ENCODE assay signal across 22 cellular contexts in the genomic region with DNA sequence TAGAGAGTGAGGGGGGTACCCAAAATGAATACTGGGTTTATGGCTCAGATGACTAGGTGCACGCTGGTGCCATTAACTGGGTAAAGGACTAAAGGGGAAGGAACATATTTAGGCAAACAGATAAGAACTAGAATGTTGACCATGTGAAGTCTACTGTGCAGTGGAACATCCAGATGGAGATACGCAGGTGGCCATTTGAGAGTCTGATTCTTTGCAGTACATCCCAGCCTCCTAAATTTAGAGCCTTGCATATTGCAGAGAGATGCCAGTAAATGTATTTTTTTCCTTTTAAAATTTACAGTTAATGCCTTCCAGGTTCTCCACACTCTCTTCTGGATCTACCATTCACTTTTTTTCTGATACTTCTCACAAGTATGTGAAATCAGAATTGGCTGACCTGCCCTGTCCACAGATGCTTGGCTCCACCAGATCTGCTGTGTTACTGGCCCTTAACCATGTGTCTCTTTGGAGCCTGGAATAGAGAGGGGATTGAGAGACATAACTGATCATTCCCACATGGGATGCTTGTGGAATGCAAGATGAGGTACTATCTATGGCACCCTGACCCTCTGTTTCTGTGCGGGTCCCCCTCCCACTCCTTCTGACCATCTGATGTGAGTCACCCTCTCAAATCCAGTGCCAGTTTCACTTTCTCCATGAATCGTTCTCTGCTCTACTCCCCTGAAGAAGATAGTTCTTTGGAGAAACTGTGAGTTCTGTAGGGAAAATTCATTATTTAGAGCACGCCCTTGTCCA.
DNase-seq lines count a peak whose midpoint lies in the region; ATAC-seq, FAIRE-seq and TF ChIP-seq lines count a peak whose summit lies in the region.
"Had no signal": no experiment of that assay in that cellular context is flagged by ENCODE, and none has a peak within 500 bp of the region (broad histone marks: within the 10 kb centered on the region; RNA-seq: fewer than 3 reads in every experiment).

No MANE protein-coding gene starts in this region.

- no peak overlapping the region for H4K8ac ChIP-seq in mesenchymal stem cell (ENCODE audit: low read length)

- peaks cover 3% of the 10 kb centered on the region for H3K4me1 ChIP-seq in astrocyte (ENCODE audit: insufficient read depth, low read length)
- H3K4me1 ChIP-seq in mesenchymal stem cell (ENCODE audit: control insufficient read depth, insufficient read depth, low read depth, low read length) = peaks cover 2% of the 10 kb centered on the region
- peaks cover 0 to 3% of the 10 kb centered on the region in 2 donors for H3K4me1 ChIP-seq in uterus
- H3K4me1 ChIP-seq in neural progenitor cell = no peaks in the 10 kb centered on the region
- peaks cover 0 to 3% of the 10 kb centered on the region in 2 donors for H3K4me1 ChIP-seq in adrenal gland (replicated peaks in 1 of 2)
- H3K4me1 ChIP-seq: Peyer's patch, right lobe of liver had no signal

- no peak overlapping the region for H3K27ac Mint-ChIP-seq in astrocyte (ENCODE audit: unreplicated experiment)
- no peak overlapping the region for H3K27ac Mint-ChIP-seq in neural progenitor cell
- H3K27ac Mint-ChIP-seq: activated T-helper 2 cell treated with anti-CD3 and anti-CD28 coated beads, Interferon-gamma antibody, Interleukin-2, Interleukin-4, amounts not matched to agents 10 μg/mL and 5 μg/mL and 100 μg/mL, durations not matched to agents 14 hours and 24 hours and 36 hours; effector memory CD8-positive, alpha-beta T cell; type B pancreatic cell had no signal

- H3K4me3 ChIP-seq in astrocyte (ENCODE audit: insufficient read depth, low read depth, low read length) (no peak overlapping the region), mesenchymal stem cell (ENCODE audit: insufficient read depth in 1 of 2, low read depth in 1 of 2, low read length in 2 of 2) (peak overlapping the region in 1 of 2 experiments; percentile 62), uterus (no peak overlapping the region), neural progenitor cell (no peak overlapping the region), adrenal gland (peak overlapping the region in 1 of 4 donors; percentile 34)
- H3K4me3 ChIP-seq: BLaER1, Peyer's patch, right lobe of liver had no signal

- intact Hi-C loops in uterus (cut with DNase I; ENCODE audit: low total_unique reads) = no loop called here
- intact Hi-C loops in adrenal gland (cut with DNase I) = no loop called here

- TF ChIP-seq CTCF in astrocyte (IDR thresholded peaks at IDR 0.05; ENCODE audit: insufficient read depth, low read depth, low read length) (no peak), uterus (IDR thresholded peaks at IDR 0.05) (no peak), neural progenitor cell (IDR thresholded peaks at IDR 0.05) (no peak), adrenal gland (IDR thresholded peaks at IDR 0.05) (no peak)

- no peak overlapping the region for H2BK5ac ChIP-seq in mesenchymal stem cell (ENCODE audit: low read depth, low read length, poor library complexity, severe bottlenecking)

- H3K23ac ChIP-seq in mesenchymal stem cell (ENCODE audit: low read length in 2 of 2) = no peak overlapping the region

- H2BK120ac ChIP-seq in mesenchymal stem cell (ENCODE audit: low read depth, low read length) = no peak overlapping the region

- H3K18ac ChIP-seq in mesenchymal stem cell (ENCODE audit: low read depth in 1 of 2, low read length in 2 of 2) = no peak overlapping the region

- H3K4me1 Mint-ChIP-seq in astrocyte (ENCODE audit: low read depth, unreplicated experiment) (no peaks in the 10 kb centered on the region), neural progenitor cell (peaks cover 8% of the 10 kb centered on the region)

- H3K36me3 ChIP-seq in astrocyte (ENCODE audit: insufficient read depth, low read length) = no peaks in the 10 kb centered on the region
- H3K36me3 ChIP-seq in mesenchymal stem cell (ENCODE audit: control insufficient read depth in 1 of 2, insufficient read depth in 2 of 2, low read depth in 1 of 2, low read length in 2 of 2) = no peaks in the 10 kb centered on the region
- no peaks in the 10 kb centered on the region for H3K36me3 ChIP-seq in uterus
- no peaks in the 10 kb centered on the region for H3K36me3 ChIP-seq in neural progenitor cell
- H3K36me3 ChIP-seq in adrenal gland (replicated peaks in 1 of 2) = no peaks in the 10 kb centered on the region
- H3K36me3 ChIP-seq: BLaER1, Peyer's patch, right lobe of liver had no signal

- H2AFZ ChIP-seq in astrocyte (ENCODE audit: low read depth, low read length) (no peak overlapping the region), mesenchymal stem cell (ENCODE audit: low read depth, low read length) (no peak overlapping the region), neural progenitor cell (replicated peaks) (no peak overlapping the region)

- no peak for FAIRE-seq in astrocyte (lab: Jason Lieb, UNC)

- H3K4ac ChIP-seq in mesenchymal stem cell (ENCODE audit: low read depth in 1 of 2, low read length in 2 of 2) = no peak overlapping the region

- H4K20me1 ChIP-seq in astrocyte (ENCODE audit: insufficient read depth, low read length) (no peaks in the 10 kb centered on the region), neural progenitor cell (ENCODE audit: low read depth) (no peaks in the 10 kb centered on the region)
- H4K20me1 ChIP-seq: BLaER1 had no signal

- ATAC-seq in HG02610 (IDR thresholded peaks at IDR 0.05; ENCODE audit: unreplicated experiment) = no peak
- ATAC-seq: effector memory CD8-positive, alpha-beta T cell; right lobe of liver had no signal

- no peak overlapping the region for H3K27ac ChIP-seq in astrocyte (ENCODE audit: low read depth, low read length)
- H3K27ac ChIP-seq in mesenchymal stem cell (ENCODE audit: low read length, poor library complexity, severe bottlenecking) = no peak overlapping the region
- peak overlapping the region; percentile 53 to 62 for H3K27ac ChIP-seq in uterus
- no peak overlapping the region for H3K27ac ChIP-seq in neural progenitor cell
- peak overlapping the region in 1 of 5 donors; percentile 29 for H3K27ac ChIP-seq in adrenal gland
- H3K27ac ChIP-seq: 22Rv1, BLaER1, Peyer's patch, right lobe of liver had no signal

- no peak overlapping the region for H2BK15ac ChIP-seq in mesenchymal stem cell (ENCODE audit: low read depth, poor library complexity, severe bottlenecking)

- no peak overlapping the region for H3K14ac ChIP-seq in mesenchymal stem cell (ENCODE audit: low read length in 2 of 2)

- H3K4me2 ChIP-seq in astrocyte (ENCODE audit: low read length) = peak overlapping the region; percentile 58
- no peak overlapping the region for H3K4me2 ChIP-seq in mesenchymal stem cell (ENCODE audit: low read length, poor library complexity, severe bottlenecking)
- no peak overlapping the region for H3K4me2 ChIP-seq in neural progenitor cell
- H3K4me2 ChIP-seq: BLaER1 had no signal

- H3K79me1 ChIP-seq in mesenchymal stem cell (replicated peaks; ENCODE audit: low read length, poor library complexity, severe bottlenecking) = no peaks in the 10 kb centered on the region

- H3K9me3 Mint-ChIP-seq in astrocyte (ENCODE audit: unreplicated experiment) = no peaks in the 10 kb centered on the region
- H3K9me3 Mint-ChIP-seq in neural progenitor cell = no peaks in the 10 kb centered on the region
- H3K9me3 Mint-ChIP-seq: activated T-helper 2 cell treated with anti-CD3 and anti-CD28 coated beads, Interferon-gamma antibody, Interleukin-2, Interleukin-4, amounts not matched to agents 10 μg/mL and 5 μg/mL and 100 μg/mL, durations not matched to agents 14 hours and 24 hours and 36 hours; effector memory CD8-positive, alpha-beta T cell; type B pancreatic cell had no signal

- WGBS in mesenchymal stem cell = 76% methylated on average over 5 of the region's 5 CpGs
- 63 to 68% (median 66%) methylated on average over 5 of the region's 5 CpGs for WGBS in adrenal gland, 4 donors

- H4K91ac ChIP-seq in mesenchymal stem cell (ENCODE audit: low read length) = no peak overlapping the region

- H3K79me2 ChIP-seq in astrocyte (ENCODE audit: insufficient read depth, low read length) (no peaks in the 10 kb centered on the region), neural progenitor cell (ENCODE audit: low read depth) (no peaks in the 10 kb centered on the region)

- H3K9ac ChIP-seq in astrocyte (ENCODE audit: low read length) (no peak overlapping the region), mesenchymal stem cell (ENCODE audit: low read length) (peak overlapping the region; percentile 54), neural progenitor cell (no peak overlapping the region)
- H3K9ac ChIP-seq: BLaER1 had no signal

- no peaks in the 10 kb centered on the region for H3K36me3 Mint-ChIP-seq in astrocyte (ENCODE audit: low read depth, unreplicated experiment)
- no peaks in the 10 kb centered on the region for H3K36me3 Mint-ChIP-seq in neural progenitor cell
- H3K36me3 Mint-ChIP-seq: type B pancreatic cell had no signal

- H3K27me3 ChIP-seq in astrocyte (ENCODE audit: insufficient read depth, low read length) (no peaks in the 10 kb centered on the region), mesenchymal stem cell (ENCODE audit: control insufficient read depth in 1 of 2, insufficient read depth in 1 of 2, low read length in 2 of 2) (no peaks in the 10 kb centered on the region), uterus (no peaks in the 10 kb centered on the region), neural progenitor cell (no peaks in the 10 kb centered on the region), adrenal gland (no peaks in the 10 kb centered on the region)
- H3K27me3 ChIP-seq: BLaER1, Peyer's patch, right lobe of liver had no signal

- H3F3A ChIP-seq in neural progenitor cell (ENCODE audit: low read depth) = no peaks in the 10 kb centered on the region

- H2AK5ac ChIP-seq in mesenchymal stem cell (ENCODE audit: low read length, severe bottlenecking) = no peak overlapping the region

- H3K9me3 ChIP-seq in astrocyte (ENCODE audit: insufficient read depth, low read depth, low read length) = no peaks in the 10 kb centered on the region
- H3K9me3 ChIP-seq in mesenchymal stem cell (ENCODE audit: control insufficient read depth, low read length) = no peaks in the 10 kb centered on the region
- H3K9me3 ChIP-seq in uterus = no peaks in the 10 kb centered on the region
- H3K9me3 ChIP-seq in neural progenitor cell (ENCODE audit: low read depth) = no peaks in the 10 kb centered on the region
- no peaks in the 10 kb centered on the region for H3K9me3 ChIP-seq in adrenal gland (replicated peaks in 1 of 3)
- H3K9me3 ChIP-seq: BLaER1, Peyer's patch, right lobe of liver had no signal

- H3K27me3 Mint-ChIP-seq in astrocyte (ENCODE audit: low read depth, unreplicated experiment) (peaks cover 2% of the 10 kb centered on the region), neural progenitor cell (ENCODE audit: insufficient read depth, low read depth) (peaks cover under 1% of the 10 kb centered on the region)

- H3K4me3 Mint-ChIP-seq in astrocyte (ENCODE audit: unreplicated experiment) (no peak overlapping the region), neural progenitor cell (no peak overlapping the region)
- H3K4me3 Mint-ChIP-seq: effector memory CD8-positive, alpha-beta T cell; type B pancreatic cell had no signal

- H2BK12ac ChIP-seq in mesenchymal stem cell (ENCODE audit: low read length in 2 of 2) = no peak overlapping the region

- no peak for TF ChIP-seq POLR2A in uterus (IDR thresholded peaks at IDR 0.05)
- TF ChIP-seq POLR2A in adrenal gland (IDR thresholded peaks at IDR 0.05) = no peak

- DNase-seq in DMS53 (lab: John Stamatoyannopoulos, UW) (peak; percentile 37), DMS53 treated with DMSO at 0.1 percent for 48 hours (lab: John Stamatoyannopoulos, UW; ENCODE audit: unreplicated experiment) (no peak), astrocyte (ENCODE audit: low read depth) (no peak), mesenchymal stem cell (peak; percentile 0), uterus (peak; percentile 22 to 26), neural progenitor cell (ENCODE audit: low spot score) (no peak), adrenal gland (no peak)
- DNase-seq: Calu3; effector memory CD8-positive, alpha-beta T cell; GDM1; HCEC 1CT; NCI-H187 treated with DMSO at 0.1 percent for 48 hours; NCI-H226; Peyer's patch; right lobe of liver; stimulated activated CD4-positive, alpha-beta T cell treated with anti-CD3 and anti-CD28 coated beads, Interleukin-1b, Interleukin-23, amount 100 ng/mL, for 48 hours; stimulated activated naive CD4-positive, alpha-beta T cell had no signal

Comparison
In these comparisons a context has a peak if more than half of its experiments do, and no peak if none do; other contexts are left out.
1. DNase-seq: peak in DMS53 (single experiment), mesenchymal stem cell (single experiment) and uterus (2 of 2); none in DMS53 treated with DMSO at 0.1 percent for 48 hours (single experiment), astrocyte (single experiment), neural progenitor cell (single experiment) and adrenal gland (0 of 7).
2. H3K27ac ChIP-seq: peak in uterus (2 of 2); none in astrocyte (single experiment), mesenchymal stem cell (single experiment) and neural progenitor cell (single experiment).